Comparison of ENCODE assay signal across 1 cellular context in genomic region chr4:119627267-119628190, GRCh38.
TF ChIP-seq lines count a peak whose summit lies in the region.

No MANE protein-coding gene starts in this region.

TF ChIP-seq in SK-N-SH, 30 proteins besides CTCF, POLR2A, EP300 and RAD21 (continued from another document):
- TF ChIP-seq, protein P1, sequence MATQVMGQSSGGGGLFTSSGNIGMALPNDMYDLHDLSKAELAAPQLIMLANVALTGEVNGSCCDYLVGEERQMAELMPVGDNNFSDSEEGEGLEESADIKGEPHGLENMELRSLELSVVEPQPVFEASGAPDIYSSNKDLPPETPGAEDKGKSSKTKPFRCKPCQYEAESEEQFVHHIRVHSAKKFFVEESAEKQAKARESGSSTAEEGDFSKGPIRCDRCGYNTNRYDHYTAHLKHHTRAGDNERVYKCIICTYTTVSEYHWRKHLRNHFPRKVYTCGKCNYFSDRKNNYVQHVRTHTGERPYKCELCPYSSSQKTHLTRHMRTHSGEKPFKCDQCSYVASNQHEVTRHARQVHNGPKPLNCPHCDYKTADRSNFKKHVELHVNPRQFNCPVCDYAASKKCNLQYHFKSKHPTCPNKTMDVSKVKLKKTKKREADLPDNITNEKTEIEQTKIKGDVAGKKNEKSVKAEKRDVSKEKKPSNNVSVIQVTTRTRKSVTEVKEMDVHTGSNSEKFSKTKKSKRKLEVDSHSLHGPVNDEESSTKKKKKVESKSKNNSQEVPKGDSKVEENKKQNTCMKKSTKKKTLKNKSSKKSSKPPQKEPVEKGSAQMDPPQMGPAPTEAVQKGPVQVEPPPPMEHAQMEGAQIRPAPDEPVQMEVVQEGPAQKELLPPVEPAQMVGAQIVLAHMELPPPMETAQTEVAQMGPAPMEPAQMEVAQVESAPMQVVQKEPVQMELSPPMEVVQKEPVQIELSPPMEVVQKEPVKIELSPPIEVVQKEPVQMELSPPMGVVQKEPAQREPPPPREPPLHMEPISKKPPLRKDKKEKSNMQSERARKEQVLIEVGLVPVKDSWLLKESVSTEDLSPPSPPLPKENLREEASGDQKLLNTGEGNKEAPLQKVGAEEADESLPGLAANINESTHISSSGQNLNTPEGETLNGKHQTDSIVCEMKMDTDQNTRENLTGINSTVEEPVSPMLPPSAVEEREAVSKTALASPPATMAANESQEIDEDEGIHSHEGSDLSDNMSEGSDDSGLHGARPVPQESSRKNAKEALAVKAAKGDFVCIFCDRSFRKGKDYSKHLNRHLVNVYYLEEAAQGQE (IDR thresholded peaks at IDR 0.05; ENCODE audit: low read depth, low read length) = no peak
- no peak for TF ChIP-seq ELF1 (IDR thresholded peaks at IDR 0.05)
- no peak for TF ChIP-seq FOXM1 (IDR thresholded peaks at IDR 0.05; ENCODE audit: low read depth)
- TF ChIP-seq MEF2A (IDR thresholded peaks at IDR 0.05; ENCODE audit: borderline replicate concordance, low read depth) = no peak
- no peak for TF ChIP-seq IRF3 (IDR thresholded peaks at IDR 0.05; ENCODE audit: low read depth, low read length)
- TF ChIP-seq CHD2 (IDR thresholded peaks at IDR 0.05; ENCODE audit: low read length, partially characterized antibody) = no peak
- peak; percentile 77 for TF ChIP-seq SMC3 (IDR thresholded peaks at IDR 0.05; ENCODE audit: low read depth, low read length)
- no peak for TF ChIP-seq GABPA (IDR thresholded peaks at IDR 0.05; ENCODE audit: low read depth)
- no peak for TF ChIP-seq EZH2phosphoT487 (IDR thresholded peaks at IDR 0.05; ENCODE audit: borderline replicate concordance, low read depth)
- TF ChIP-seq FOXJ3 (CRISPR knock-in tag; IDR thresholded peaks at IDR 0.05) = no peak
- TF ChIP-seq RXRA (IDR thresholded peaks at IDR 0.05; ENCODE audit: borderline replicate concordance, low read depth) = no peak
- no peak for TF ChIP-seq YY1 (IDR thresholded peaks at IDR 0.05; ENCODE audit: low read depth)
- TF ChIP-seq RFX5 (IDR thresholded peaks at IDR 0.05; ENCODE audit: low read length) = no peak
- TF ChIP-seq, protein P2, sequence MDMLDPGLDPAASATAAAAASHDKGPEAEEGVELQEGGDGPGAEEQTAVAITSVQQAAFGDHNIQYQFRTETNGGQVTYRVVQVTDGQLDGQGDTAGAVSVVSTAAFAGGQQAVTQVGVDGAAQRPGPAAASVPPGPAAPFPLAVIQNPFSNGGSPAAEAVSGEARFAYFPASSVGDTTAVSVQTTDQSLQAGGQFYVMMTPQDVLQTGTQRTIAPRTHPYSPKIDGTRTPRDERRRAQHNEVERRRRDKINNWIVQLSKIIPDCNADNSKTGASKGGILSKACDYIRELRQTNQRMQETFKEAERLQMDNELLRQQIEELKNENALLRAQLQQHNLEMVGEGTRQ (IDR thresholded peaks at IDR 0.05; ENCODE audit: borderline replicate concordance, low read depth, low read length) = no peak
- no peak for TF ChIP-seq RCOR1 (IDR thresholded peaks at IDR 0.05; ENCODE audit: low read length)
- no peak for TF ChIP-seq TAF1 (IDR thresholded peaks at IDR 0.05; ENCODE audit: borderline replicate concordance, low read depth, low read length)
- TF ChIP-seq, protein P3, sequence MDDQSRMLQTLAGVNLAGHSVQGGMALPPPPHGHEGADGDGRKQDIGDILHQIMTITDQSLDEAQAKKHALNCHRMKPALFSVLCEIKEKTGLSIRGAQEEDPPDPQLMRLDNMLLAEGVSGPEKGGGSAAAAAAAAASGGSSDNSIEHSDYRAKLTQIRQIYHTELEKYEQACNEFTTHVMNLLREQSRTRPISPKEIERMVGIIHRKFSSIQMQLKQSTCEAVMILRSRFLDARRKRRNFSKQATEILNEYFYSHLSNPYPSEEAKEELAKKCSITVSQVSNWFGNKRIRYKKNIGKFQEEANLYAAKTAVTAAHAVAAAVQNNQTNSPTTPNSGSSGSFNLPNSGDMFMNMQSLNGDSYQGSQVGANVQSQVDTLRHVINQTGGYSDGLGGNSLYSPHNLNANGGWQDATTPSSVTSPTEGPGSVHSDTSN (IDR thresholded peaks at IDR 0.05) = no peak
TF ChIP-seq in SK-N-SH: peak in this region for 5.
